In genomic region chr3:159853506-159853864, GRCh38 we compare ENCODE assay signal across 13 cellular contexts. TPM values are rescaled to one million over a fixed set of nuclear protein-coding genes. Genes with fewer than 3 reads are reported as not detected.
DNase-seq lines count a peak whose midpoint lies in the region; ATAC-seq and TF ChIP-seq lines count a peak whose summit lies in the region.
"Had no signal": no experiment of that assay in that cellular context is flagged by ENCODE, and none has a peak within 500 bp of the region (broad histone marks: within the 10 kb centered on the region; RNA-seq: fewer than 3 reads in every experiment).

No MANE protein-coding gene starts in this region.

- H3K4me1 ChIP-seq in BLaER1 (peaks cover 26% of the 10 kb centered on the region), SJSA1 (replicated peaks) (peaks cover 46% of the 10 kb centered on the region), gastrocnemius medialis (peaks cover 64 to 72% of the 10 kb centered on the region in 2 donors)

- H3K4me2 ChIP-seq in BLaER1 = peak overlapping the region; percentile 70

- H3K27ac ChIP-seq in BLaER1 (no peak overlapping the region), SJSA1 (peak overlapping the region; percentile 80), gastrocnemius medialis (peak overlapping the region; percentile 86 to 97 (median 92))

- no peak for TF ChIP-seq POLR2A in gastrocnemius medialis (IDR thresholded peaks at IDR 0.05)

- no peak overlapping the region for H3K4me3 ChIP-seq in BLaER1
- H3K4me3 ChIP-seq in SJSA1 = no peak overlapping the region
- H3K4me3 ChIP-seq in gastrocnemius medialis = peak overlapping the region; percentile 51 to 69 (median 60)
- H3K4me3 ChIP-seq: adrenal gland had no signal

- H3K9me3 Mint-ChIP-seq in glutamatergic neuron (ENCODE audit: unreplicated experiment) = peaks cover 21% of the 10 kb centered on the region

- DNase-seq in SJSA1 (ENCODE audit: low read depth in 1 of 2, low spot score in 2 of 2) (no peak), glutamatergic neuron (no peak), gastrocnemius medialis (no peak), DMS 273 treated with DMSO at 0.1 percent for 48 hours (lab: John Stamatoyannopoulos, UW) (no peak), NCI-H1105 treated with DMSO at 0.1 percent for 48 hours (lab: John Stamatoyannopoulos, UW) (no peak), NAMALWA (ENCODE audit: low spot score) (no peak), ureter (ENCODE audit: low spot score) (no peak)
- DNase-seq: activated T-cell treated with anti-CD3 and anti-CD28 coated beads, Interleukin-2, amount 50 U/mL, for 1 hour; KG1; NCI-H2029 had no signal

- TF ChIP-seq CTCF in glutamatergic neuron (IDR thresholded peaks at IDR 0.05; ENCODE audit: partially characterized antibody, unreplicated experiment) (no peak), gastrocnemius medialis (IDR thresholded peaks at IDR 0.05 in 4 of 5, conservative IDR thresholded peaks at IDR 0.05 in 1 of 5) (no peak)

- peaks cover 14% of the 10 kb centered on the region for H3K27me3 Mint-ChIP-seq in glutamatergic neuron (ENCODE audit: unreplicated experiment)

- H3K27me3 ChIP-seq in BLaER1 = no peaks in the 10 kb centered on the region
- H3K27me3 ChIP-seq in SJSA1 (replicated peaks) = no peaks in the 10 kb centered on the region
- H3K27me3 ChIP-seq in gastrocnemius medialis = no peaks in the 10 kb centered on the region
- H3K27me3 ChIP-seq: adrenal gland had no signal

- peaks cover 12% of the 10 kb centered on the region for H3K9me3 ChIP-seq in BLaER1
- no peaks in the 10 kb centered on the region for H3K9me3 ChIP-seq in SJSA1 (replicated peaks)
- H3K9me3 ChIP-seq in gastrocnemius medialis = no peaks in the 10 kb centered on the region
- H3K9me3 ChIP-seq: adrenal gland had no signal

- H4K20me1 ChIP-seq in BLaER1 = no peaks in the 10 kb centered on the region

- peak overlapping the region; percentile 90 for H3K27ac Mint-ChIP-seq in glutamatergic neuron (ENCODE audit: unreplicated experiment)

- peak overlapping the region; percentile 84 for H3K4me3 Mint-ChIP-seq in glutamatergic neuron (ENCODE audit: unreplicated experiment)

- H3K4me1 Mint-ChIP-seq in glutamatergic neuron (ENCODE audit: low read depth, unreplicated experiment) = peaks cover 70% of the 10 kb centered on the region

- H3K36me3 ChIP-seq in BLaER1 = no peaks in the 10 kb centered on the region
- no peaks in the 10 kb centered on the region for H3K36me3 ChIP-seq in SJSA1
- no peaks in the 10 kb centered on the region for H3K36me3 ChIP-seq in gastrocnemius medialis
- H3K36me3 ChIP-seq: adrenal gland had no signal

- in situ Hi-C loops in gastrocnemius medialis (cut with MboI; ENCODE audit: low sequenced_read_pairs in 4 of 4) = no loop called here

- no peak overlapping the region for H3K9ac ChIP-seq in BLaER1

- no peaks in the 10 kb centered on the region for H3K36me3 Mint-ChIP-seq in glutamatergic neuron (ENCODE audit: unreplicated experiment)

- no peak for ATAC-seq in gastrocnemius medialis
- ATAC-seq: activated CD4-positive, CD25-positive, alpha-beta regulatory T cell treated with anti-CD3 and anti-CD28 coated beads, Interleukin-2, amount 50 U/mL, for 24 hours had no signal

- intact Hi-C loops in gastrocnemius medialis (cut with DNase I; ENCODE audit: low total_unique reads) = loop anchor here (10.0 kb wide), 4 partner anchors 711 to 1021 kb away; partner anchors contain the start of genes KPNA4 and PPM1L

RNA-seq across cellular contexts. Expression of gene SCHIP1, which starts 13.8 kb away (rescaled TPM):
- 1.5 and 9.4 TPM in 2 replicates for total RNA-seq in SJSA1 (2014; rRNA removed; shearing (Covaris generic))
- total RNA-seq in glutamatergic neuron (ENCODE audit: unreplicated experiment) (76.3 TPM), gastrocnemius medialis (100 to 1,000 TPM in 1 of 4 donors, 10 to 100 TPM in 3; 36.8 to 325 (median 85.6) TPM), ureter (5.8 TPM)

Comparison
In these comparisons a context has a peak if more than half of its experiments do, and no peak if none do; other contexts are left out.
1. H3K4me3 ChIP-seq: peak in gastrocnemius medialis (4 of 4); none in BLaER1 (single experiment) and SJSA1 (single experiment).